ENCODE assay signal across 12 cellular contexts in genomic region chr2:42618972-42619371, GRCh38. TPM values are rescaled to one million over a fixed set of nuclear protein-coding genes. Genes with fewer than 3 reads are reported as not detected.
DNase-seq lines count a peak whose midpoint lies in the region; ATAC-seq, FAIRE-seq and TF ChIP-seq lines count a peak whose summit lies in the region.
"Had no signal": no experiment of that assay in that cellular context is flagged by ENCODE, and none has a peak within 500 bp of the region (broad histone marks: within the 10 kb centered on the region; RNA-seq: fewer than 3 reads in every experiment).

No MANE protein-coding gene starts in this region.

- WGBS in IMR-90 (ENCODE audit: extremely low coverage in 2 of 2, insufficient read length in 1 of 2), 2 experiments = 60% methylated on average over 1 of the region's 2 CpGs; no CpG with 5 or more reads in 1 of the 2 experiments
- no CpG with 5 or more reads among the region's 2 CpGs for WGBS in mesendoderm (ENCODE audit: extremely low coverage, insufficient coverage, low lambda C conversion rate)

- no peak for TF ChIP-seq POLR2A in IMR-90 (IDR thresholded peaks at IDR 0.05; ENCODE audit: low read depth, low read length)

- ATAC-seq in IMR-90 (ENCODE audit: low read depth) (peak; percentile 85), HG03520 (IDR thresholded peaks at IDR 0.05; ENCODE audit: unreplicated experiment) (no peak), lower lobe of right lung (no peak)

- POLR2A ChIA-PET in IMR-90 (lab: Charles Lee; ENCODE audit: unreplicated experiment) = no interaction called here

- no peak overlapping the region for H3K4me3 Mint-ChIP-seq in astrocyte (ENCODE audit: unreplicated experiment)

- no peaks in the 10 kb centered on the region for H3K9me3 ChIP-seq in IMR-90 (ENCODE audit: control insufficient read depth, insufficient read depth, low read length)
- no peaks in the 10 kb centered on the region for H3K9me3 ChIP-seq in astrocyte (ENCODE audit: insufficient read depth, low read depth, low read length)
- no peaks in the 10 kb centered on the region for H3K9me3 ChIP-seq in lower lobe of right lung
- H3K9me3 ChIP-seq: thoracic aorta had no signal

- H3K23ac ChIP-seq in IMR-90 (ENCODE audit: low read depth, low read length) = no peak overlapping the region
- no peak overlapping the region for H3K23ac ChIP-seq in mesendoderm (ENCODE audit: low read length)

- peak; percentile 32 for DNase-seq in AG09309 (ENCODE audit: low read depth)
- DNase-seq in IMR-90 = peak; percentile 82
- DNase-seq in astrocyte (ENCODE audit: low read depth) = peak; percentile 85
- peak; percentile 22 for DNase-seq in mesendoderm
- DNase-seq in coronary artery (ENCODE audit: low spot score) = no peak
- no peak for DNase-seq in lower lobe of right lung
- no peak for DNase-seq in UCSD-AML1 (lab: John Stamatoyannopoulos, UW; ENCODE audit: unreplicated experiment)
- DNase-seq: glutamatergic neuron, NCI-H1092 had no signal

- no peak overlapping the region for H3K27ac Mint-ChIP-seq in astrocyte (ENCODE audit: unreplicated experiment)

- peaks cover 5% of the 10 kb centered on the region for H3K36me3 Mint-ChIP-seq in astrocyte (ENCODE audit: low read depth, unreplicated experiment)

- H4K91ac ChIP-seq in IMR-90 (ENCODE audit: insufficient read depth, low read depth, low read length) = no peak overlapping the region

- no peak overlapping the region for H2AK5ac ChIP-seq in IMR-90 (ENCODE audit: low read depth, low read length)
- no peak overlapping the region for H2AK5ac ChIP-seq in mesendoderm (ENCODE audit: low read length)

- H3K4me1 Mint-ChIP-seq in astrocyte (ENCODE audit: low read depth, unreplicated experiment) = peaks cover 11% of the 10 kb centered on the region

- dilution Hi-C loops in IMR-90 (cut with HindIII; ENCODE audit: low sequenced_read_pairs, unreplicated experiment) = no loop called here

- H3K4me3 ChIP-seq in AG09309 (ENCODE audit: control insufficient read depth, low read depth, low read length) = no peak overlapping the region
- no peak overlapping the region for H3K4me3 ChIP-seq in IMR-90 (ENCODE audit: insufficient read depth, low read depth, low read length)
- H3K4me3 ChIP-seq in astrocyte (ENCODE audit: insufficient read depth, low read depth, low read length) = no peak overlapping the region
- no peak overlapping the region for H3K4me3 ChIP-seq in mesendoderm (ENCODE audit: low read length)
- no peak overlapping the region for H3K4me3 ChIP-seq in coronary artery
- no peak overlapping the region for H3K4me3 ChIP-seq in lower lobe of right lung
- H3K4me3 ChIP-seq: thoracic aorta had no signal

- H4K5ac ChIP-seq in IMR-90 (ENCODE audit: low read depth, low read length) = no peak overlapping the region
- H4K5ac ChIP-seq in mesendoderm (ENCODE audit: low read length) = no peak overlapping the region

- in situ Hi-C loops in IMR-90 (cut with MboI; ENCODE audit: low sequenced_read_pairs) = no loop called here

- no peak overlapping the region for H2BK15ac ChIP-seq in IMR-90 (ENCODE audit: low read depth, low read length)
- no peak overlapping the region for H2BK15ac ChIP-seq in mesendoderm (replicated peaks; ENCODE audit: low read depth)

- H2BK120ac ChIP-seq in IMR-90 (ENCODE audit: low read depth, low read length) = no peak overlapping the region
- no peak overlapping the region for H2BK120ac ChIP-seq in mesendoderm (ENCODE audit: low read depth, low read length)

- H3K4me1 ChIP-seq in IMR-90 (ENCODE audit: control insufficient read depth, insufficient read depth, low read length) (peaks cover 5% of the 10 kb centered on the region), astrocyte (ENCODE audit: insufficient read depth, low read length) (peaks cover 10% of the 10 kb centered on the region), mesendoderm (ENCODE audit: control insufficient read depth, low read depth, low read length) (no peaks in the 10 kb centered on the region), lower lobe of right lung (no peaks in the 10 kb centered on the region)

- no peak overlapping the region for H2AFZ ChIP-seq in IMR-90 (replicated peaks; ENCODE audit: low read length, poor library complexity)
- H2AFZ ChIP-seq in astrocyte (ENCODE audit: low read depth, low read length) = no peak overlapping the region

- FAIRE-seq in astrocyte (lab: Jason Lieb, UNC) = peak; percentile 43
- FAIRE-seq: D721Med had no signal

- H4K8ac ChIP-seq in IMR-90 (ENCODE audit: low read depth in 2 of 2, low read length in 2 of 2) = no peak overlapping the region
- no peak overlapping the region for H4K8ac ChIP-seq in mesendoderm (ENCODE audit: low read depth, low read length)

- no peak overlapping the region for H3K14ac ChIP-seq in IMR-90 (replicated peaks; ENCODE audit: low read depth, low read length)

- no TSS peak for BruUV-seq in IMR-90 (replicated peaks; lab: Mats Ljungman, UMichigan)

- CTCF ChIA-PET in IMR-90 (lab: Yijun Ruan, JAX) = no interaction called here

- H3K4me2 ChIP-seq in IMR-90 (ENCODE audit: low read depth, low read length) = no peak overlapping the region; the same call in 1 of the 2 replicates
- H3K4me2 ChIP-seq in astrocyte (ENCODE audit: low read length) = peak overlapping the region; percentile 61
- no peak overlapping the region for H3K4me2 ChIP-seq in mesendoderm (ENCODE audit: low read length)

- H2BK20ac ChIP-seq in IMR-90 (ENCODE audit: low read depth, low read length) = no peak overlapping the region

- intact Hi-C loops in IMR-90 (cut with micrococcal nuclease) (loop anchor here (5.0 kb wide), 1 partner anchor 37 kb away; no protein-coding TSS in a partner anchor), lower lobe of right lung (cut with DNase I) (no loop called here)

- H2AK9ac ChIP-seq in IMR-90 (replicated peaks; ENCODE audit: low read depth, low read length, poor library complexity) = no peak overlapping the region

- no peaks in the 10 kb centered on the region for H3K9me3 Mint-ChIP-seq in astrocyte (ENCODE audit: unreplicated experiment)

- H2BK5ac ChIP-seq in IMR-90 (ENCODE audit: low read depth, low read length, poor library complexity, severe bottlenecking) (no peak overlapping the region), mesendoderm (ENCODE audit: low read length) (no peak overlapping the region)

- H3K27me3 ChIP-seq in IMR-90 (ENCODE audit: control insufficient read depth, insufficient read depth, low read length) (no peaks in the 10 kb centered on the region), astrocyte (ENCODE audit: insufficient read depth, low read length) (no peaks in the 10 kb centered on the region), mesendoderm (ENCODE audit: insufficient read depth, low read length, poor library complexity) (no peaks in the 10 kb centered on the region), lower lobe of right lung (ENCODE audit: low read depth) (no peaks in the 10 kb centered on the region)

- H3K79me1 ChIP-seq in IMR-90 (ENCODE audit: low read depth in 1 of 2, low read length in 2 of 2) (peaks cover 5 to 31% of the 10 kb centered on the region in 2 experiments; a peak in 3 of 4 replicates), mesendoderm (ENCODE audit: low read length) (peaks cover 3% of the 10 kb centered on the region)

- no peak overlapping the region for H3K4ac ChIP-seq in IMR-90 (ENCODE audit: low read depth, low read length)
- no peak overlapping the region for H3K4ac ChIP-seq in mesendoderm (ENCODE audit: low read depth, low read length)

- H4K20me1 ChIP-seq in IMR-90 (ENCODE audit: insufficient read depth, low read length) (peaks cover 3% of the 10 kb centered on the region; the same call in 1 of the 2 replicates), astrocyte (ENCODE audit: insufficient read depth, low read length) (peaks cover 13% of the 10 kb centered on the region)

- H3K36me3 ChIP-seq in IMR-90 (ENCODE audit: control insufficient read depth, insufficient read depth, low read length) (peaks cover 9% of the 10 kb centered on the region; the same call in 1 of the 2 replicates), astrocyte (ENCODE audit: insufficient read depth, low read length) (no peaks in the 10 kb centered on the region), mesendoderm (ENCODE audit: control insufficient read depth, insufficient read depth, low read length) (no peaks in the 10 kb centered on the region), lower lobe of right lung (peaks cover 10% of the 10 kb centered on the region)
- H3K36me3 ChIP-seq: thoracic aorta had no signal

- no peaks in the 10 kb centered on the region for H3K27me3 Mint-ChIP-seq in astrocyte (ENCODE audit: low read depth, unreplicated experiment)

- H3K56ac ChIP-seq in IMR-90 (ENCODE audit: extremely low read depth, insufficient read depth, low read length) (no peak overlapping the region), mesendoderm (ENCODE audit: low read length) (no peak overlapping the region)

- peaks cover 10% of the 10 kb centered on the region; the same call in 1 of the 2 replicates for H3K9me1 ChIP-seq in IMR-90 (ENCODE audit: insufficient read depth, low read length)

- H3K79me2 ChIP-seq in astrocyte (ENCODE audit: insufficient read depth, low read length) = no peaks in the 10 kb centered on the region
- H3K79me2 ChIP-seq in mesendoderm (ENCODE audit: control insufficient read depth, insufficient read depth, low read length) = no peaks in the 10 kb centered on the region

- no peak overlapping the region for H3K27ac ChIP-seq in IMR-90 (ENCODE audit: insufficient read depth, low read length)
- peak overlapping the region; percentile 58 for H3K27ac ChIP-seq in astrocyte (ENCODE audit: low read depth, low read length)
- H3K27ac ChIP-seq in mesendoderm (ENCODE audit: low read depth, low read length) = no peak overlapping the region
- no peak overlapping the region for H3K27ac ChIP-seq in coronary artery
- H3K27ac ChIP-seq in lower lobe of right lung = no peak overlapping the region
- H3K27ac ChIP-seq: thoracic aorta had no signal

- TF ChIP-seq CTCF in AG09309 (IDR thresholded peaks at IDR 0.05; ENCODE audit: control insufficient read depth, insufficient read depth, low read depth, low read length, missing control alignments) (no peak), IMR-90 (conservative IDR thresholded peaks at IDR 0.05; ENCODE audit: low read depth, low read length) (no peak), astrocyte (IDR thresholded peaks at IDR 0.05; ENCODE audit: insufficient read depth, low read depth, low read length) (no peak), coronary artery (IDR thresholded peaks at IDR 0.05) (no peak), lower lobe of right lung (IDR thresholded peaks at IDR 0.05) (no peak)

- H3K18ac ChIP-seq in IMR-90 (ENCODE audit: low read depth, low read length) (no peak overlapping the region), mesendoderm (ENCODE audit: low read length) (no peak overlapping the region)

- H3K9ac ChIP-seq in IMR-90 (ENCODE audit: low read depth, low read length) = no peak overlapping the region
- peak overlapping the region; percentile 17 for H3K9ac ChIP-seq in astrocyte (ENCODE audit: low read length)
- H3K9ac ChIP-seq in mesendoderm (ENCODE audit: low read length) = no peak overlapping the region

- TF ChIP-seq RAD21 in IMR-90 (IDR thresholded peaks at IDR 0.05; ENCODE audit: low read length) = no peak

RNA-seq across cellular contexts. Expression of gene MTA3, which starts 50.5 kb away (rescaled TPM):
- total RNA-seq in IMR-90 (2012; rRNA removed) = 31.9 and 39.7 TPM in 2 replicates
- polyA plus RNA-seq in IMR-90 (2012; rRNA removed) = 25.9 and 34.3 TPM in 2 replicates
- polyA plus RNA-seq in IMR-90 (2012; cell fraction: cytosol; rRNA removed) = 9.8 and 67.9 TPM in 2 replicates
- polyA plus RNA-seq in IMR-90 (2012; cell fraction: nucleus; rRNA removed; ENCODE audit: low replicate concordance) = 11.9 and 49.3 TPM in 2 replicates
- 69.4 and 70.4 TPM in 2 replicates for total RNA-seq in astrocyte
- polyA plus RNA-seq in mesendoderm (2013, experiment 1 of 2) = 81.4 TPM
- 78.4 TPM for polyA plus RNA-seq in mesendoderm (2013, experiment 2 of 2)
- total RNA-seq in lower lobe of right lung = 23.5 TPM

Comparison
In these comparisons a context has a peak if more than half of its experiments do, and no peak if none do; other contexts are left out.
1. DNase-seq: peak in AG09309 (single experiment), IMR-90 (single experiment), astrocyte (single experiment) and mesendoderm (single experiment); none in coronary artery (single experiment), lower lobe of right lung (single experiment) and UCSD-AML1 (single experiment).